Comparison of ENCODE assay signal across 1 cellular context in the genomic region with DNA sequence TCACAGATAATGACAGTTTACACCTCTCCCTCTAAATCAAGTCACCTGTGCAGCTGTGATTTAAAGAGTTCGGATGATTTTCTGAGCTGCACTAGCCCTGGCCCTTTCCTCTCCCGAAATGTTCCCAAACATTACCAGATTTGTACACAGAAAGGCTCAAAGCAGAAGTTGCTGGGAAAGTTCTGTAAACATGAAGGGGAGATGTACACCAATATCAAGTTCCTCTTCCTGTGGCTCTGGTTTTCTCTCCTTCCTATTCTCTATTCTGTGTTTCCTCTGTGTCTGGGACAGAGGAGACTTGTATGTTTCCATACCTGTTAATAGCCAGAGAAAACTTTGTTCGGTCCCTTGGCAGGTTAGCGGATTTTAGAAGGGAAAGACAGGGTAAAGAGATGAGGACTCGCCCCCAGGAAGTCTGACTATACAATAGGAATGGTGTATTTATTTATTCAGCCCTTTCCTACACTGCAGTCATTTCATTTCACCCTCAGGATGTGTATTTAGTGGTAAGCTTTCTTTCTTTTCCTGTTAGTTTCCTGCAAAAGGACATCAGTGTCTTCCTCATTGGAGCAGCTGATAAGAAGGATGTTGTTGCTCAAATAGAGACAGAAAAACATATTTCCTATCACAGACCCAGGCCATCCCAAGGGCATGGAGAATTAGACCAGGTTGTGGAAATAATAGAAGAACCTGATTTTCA.
A peak's percentile ranks its signal among the peaks of the same experiment; 100 is the strongest.
TF ChIP-seq lines count a peak whose summit lies in the region.

No MANE protein-coding gene starts in this region.

TF ChIP-seq in K562, 482 proteins besides CTCF, POLR2A, EP300 and RAD21:
- TF ChIP-seq FOXK2 (conservative IDR thresholded peaks at IDR 0.05 in 1 of 2, IDR thresholded peaks at IDR 0.05 in 1 of 2; ENCODE audit: low read depth in 2 of 2) (no peak), FOXA3 (CRISPR knock-in tag; conservative IDR thresholded peaks at IDR 0.05 in 1 of 2, IDR thresholded peaks at IDR 0.05 in 1 of 2) (0 out of 4 replicates have a peak, but pooled peaks of 1 of the 2 experiments have one; percentile 24)
TF ChIP-seq in K562: peak in this region for 1.
